ENCODE assay signal across 1 cellular context in genomic region chr15:69462493-69463181, GRCh38.
TF ChIP-seq lines count a peak whose summit lies in the region.

No MANE protein-coding gene starts in this region.

TF ChIP-seq in HepG2, 621 proteins besides CTCF, POLR2A, EP300 and RAD21 (continued from another document):
- TF ChIP-seq PAXIP1 (CRISPR knock-in tag; conservative IDR thresholded peaks at IDR 0.05) (peak; percentile 50), KAT2B (IDR thresholded peaks at IDR 0.05; ENCODE audit: borderline replicate concordance, low read depth, low read length) (no peak), GLMP (CRISPR knock-in tag; IDR thresholded peaks at IDR 0.05; ENCODE audit: borderline replicate concordance) (no peak), KAT8 (CRISPR knock-in tag; IDR thresholded peaks at IDR 0.05) (peak; percentile 83), ZNF747 (CRISPR knock-in tag; IDR thresholded peaks at IDR 0.05; ENCODE audit: borderline replicate concordance) (no peak), ATF5 (CRISPR knock-in tag; IDR thresholded peaks at IDR 0.05; ENCODE audit: low read depth) (no peak), BHLHE40 (IDR thresholded peaks at IDR 0.05; ENCODE audit: low read length) (no peak), EHMT2 (IDR thresholded peaks at IDR 0.05; ENCODE audit: borderline replicate concordance, low read depth, low read length) (no peak), ZMYM2 (CRISPR knock-in tag; IDR thresholded peaks at IDR 0.05) (peak; percentile 78), TSC22D2 (CRISPR knock-in tag; IDR thresholded peaks at IDR 0.05; ENCODE audit: borderline replicate concordance) (no peak), ZNF207 (IDR thresholded peaks at IDR 0.05; ENCODE audit: borderline replicate concordance) (no peak), HOXA7 (CRISPR knock-in tag; IDR thresholded peaks at IDR 0.05) (no peak), FOXC1 (CRISPR knock-in tag; IDR thresholded peaks at IDR 0.05; ENCODE audit: borderline replicate concordance) (0 out of 2 replicates have a peak, but pooled peaks have one; percentile 22), RERE (CRISPR knock-in tag; IDR thresholded peaks at IDR 0.05; ENCODE audit: low read depth) (no peak), ZNF605 (CRISPR knock-in tag; IDR thresholded peaks at IDR 0.05) (peak; percentile 53; the same call in 1 of the 2 replicates), CSRNP1 (CRISPR knock-in tag; IDR thresholded peaks at IDR 0.05) (peak; percentile 52; the same call in 1 of the 2 replicates), RFXANK (CRISPR knock-in tag; IDR thresholded peaks at IDR 0.05) (no peak), ZNF468 (CRISPR knock-in tag; IDR thresholded peaks at IDR 0.05) (no peak), RARG (CRISPR knock-in tag; IDR thresholded peaks at IDR 0.05; ENCODE audit: low read depth) (no peak), THAP9 (CRISPR knock-in tag; IDR thresholded peaks at IDR 0.05; ENCODE audit: borderline replicate concordance) (no peak; the same call in 1 of the 2 replicates), NCOA1 (CRISPR knock-in tag; IDR thresholded peaks at IDR 0.05) (no peak), MEF2D (CRISPR knock-in tag; IDR thresholded peaks at IDR 0.05) (0 out of 2 replicates have a peak, but pooled peaks have one; percentile 32), KLF16 (CRISPR knock-in tag; IDR thresholded peaks at IDR 0.05) (peak in 1 of 2 experiments; percentile 59; a peak in 2 of 4 replicates)
